Comparison of ENCODE assay signal across 1 cellular context in genomic region chr22:50481440-50482106, GRCh38.
A peak's percentile ranks its signal among the peaks of the same experiment; 100 is the strongest.
TF ChIP-seq lines count a peak whose summit lies in the region.

A gene with protein sequence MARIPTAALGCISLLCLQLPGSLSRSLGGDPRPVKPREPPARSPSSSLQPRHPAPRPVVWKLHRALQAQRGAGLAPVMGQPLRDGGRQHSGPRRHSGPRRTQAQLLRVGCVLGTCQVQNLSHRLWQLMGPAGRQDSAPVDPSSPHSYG (plus strand): TSS chr22:50481543. CDS start chr22:50481848, 305 bp downstream.

TF ChIP-seq in K562, 482 proteins besides CTCF, POLR2A, EP300 and RAD21 (continued from another document):
- TF ChIP-seq ZNF518B (CRISPR knock-in tag; IDR thresholded peaks at IDR 0.05) (no peak), ID3 (CRISPR knock-in tag; IDR thresholded peaks at IDR 0.05) (no peak), ID3 (tag; IDR thresholded peaks at IDR 0.05) (no peak), KLF16 (IDR thresholded peaks at IDR 0.05) (no peak), MYC (IDR thresholded peaks at IDR 0.05; ENCODE audit: low read depth, low read length) (peak; percentile 41; the same call in 1 of the 2 replicates), MYC (CRISPR knock-in tag; IDR thresholded peaks at IDR 0.05; ENCODE audit: borderline replicate concordance, low read depth) (no peak), POLR2G (IDR thresholded peaks at IDR 0.05; ENCODE audit: low read depth, low read length) (peak; percentile 76), ZNF140 (CRISPR knock-in tag; IDR thresholded peaks at IDR 0.05) (no peak), MTA2 (IDR thresholded peaks at IDR 0.05; ENCODE audit: low read depth) (no peak), CBFA2T2 (conservative IDR thresholded peaks at IDR 0.05) (no peak), SPI1 (IDR thresholded peaks at IDR 0.05; ENCODE audit: borderline replicate concordance, low read depth, low read length) (no peak), ZNF217 (CRISPR knock-in tag; IDR thresholded peaks at IDR 0.05) (no peak), ZNF830 (CRISPR knock-in tag; IDR thresholded peaks at IDR 0.05) (no peak), CXXC5 (CRISPR knock-in tag; IDR thresholded peaks at IDR 0.05) (0 out of 2 replicates have a peak, but pooled peaks have one; percentile 22), EHMT2 (IDR thresholded peaks at IDR 0.05) (no peak), RBFOX2 (IDR thresholded peaks at IDR 0.05; ENCODE audit: low read depth, low read length) (peak; percentile 79), TCF7L2 (IDR thresholded peaks at IDR 0.05; ENCODE audit: low read depth, low read length) (no peak), NR2C1 (IDR thresholded peaks at IDR 0.05) (no peak), NR2C1 (tag; IDR thresholded peaks at IDR 0.05) (no peak), SRSF3 (IDR thresholded peaks at IDR 0.05; ENCODE audit: insufficient read depth, low read length) (no peak), KLF1 (tag; IDR thresholded peaks at IDR 0.05) (no peak), CEBPG (CRISPR knock-in tag; IDR thresholded peaks at IDR 0.05) (peak; percentile 93), CEBPG (tag; conservative IDR thresholded peaks at IDR 0.05 in 1 of 2, IDR thresholded peaks at IDR 0.05 in 1 of 2) (peak; percentile 72 to 77), SUPT5H (IDR thresholded peaks at IDR 0.05) (no peak), MAZ (CRISPR knock-in tag; conservative IDR thresholded peaks at IDR 0.05 in 1 of 2, IDR thresholded peaks at IDR 0.05 in 1 of 2) (peak; percentile 58 to 69; a peak in 3 of 4 replicates), ZNF644 (tag; IDR thresholded peaks at IDR 0.05; ENCODE audit: low read depth) (no peak), BRCA1 (IDR thresholded peaks at IDR 0.05) (no peak), BRCA1 (CRISPR knock-in tag; IDR thresholded peaks at IDR 0.05) (no peak), ZBTB11 (CRISPR knock-in tag; IDR thresholded peaks at IDR 0.05) (no peak), CREM (IDR thresholded peaks at IDR 0.05; ENCODE audit: low read depth) (no peak)
- TF ChIP-seq, protein P1, sequence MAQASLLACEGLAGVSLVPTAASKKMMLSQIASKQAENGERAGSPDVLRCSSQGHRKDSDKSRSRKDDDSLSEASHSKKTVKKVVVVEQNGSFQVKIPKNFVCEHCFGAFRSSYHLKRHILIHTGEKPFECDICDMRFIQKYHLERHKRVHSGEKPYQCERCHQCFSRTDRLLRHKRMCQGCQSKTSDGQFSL (CRISPR knock-in tag; IDR thresholded peaks at IDR 0.05), result no peak
- TF ChIP-seq, protein P1 (tag; IDR thresholded peaks at IDR 0.05), result no peak
- TF ChIP-seq, protein P2, sequence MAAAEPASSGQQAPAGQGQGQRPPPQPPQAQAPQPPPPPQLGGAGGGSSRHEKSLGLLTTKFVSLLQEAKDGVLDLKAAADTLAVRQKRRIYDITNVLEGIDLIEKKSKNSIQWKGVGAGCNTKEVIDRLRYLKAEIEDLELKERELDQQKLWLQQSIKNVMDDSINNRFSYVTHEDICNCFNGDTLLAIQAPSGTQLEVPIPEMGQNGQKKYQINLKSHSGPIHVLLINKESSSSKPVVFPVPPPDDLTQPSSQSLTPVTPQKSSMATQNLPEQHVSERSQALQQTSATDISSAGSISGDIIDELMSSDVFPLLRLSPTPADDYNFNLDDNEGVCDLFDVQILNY (CRISPR knock-in tag; IDR thresholded peaks at IDR 0.05), result no peak
